Comparison of ENCODE assay signal across 17 cellular contexts in genomic region chr20:63471002-63471718, GRCh38. TPM values are rescaled to one million over a fixed set of nuclear protein-coding genes. Genes with fewer than 3 reads are reported as not detected.
DNase-seq lines count a peak whose midpoint lies in the region; ATAC-seq and TF ChIP-seq lines count a peak whose summit lies in the region.
"Had no signal": no experiment of that assay in that cellular context is flagged by ENCODE, and none has a peak within 500 bp of the region (broad histone marks: within the 10 kb centered on the region; RNA-seq: fewer than 3 reads in every experiment).

No MANE protein-coding gene starts in this region.

- TF ChIP-seq POLR2A in gastroesophageal sphincter (IDR thresholded peaks at IDR 0.05) = no peak

- TF ChIP-seq EP300 in gastroesophageal sphincter (IDR thresholded peaks at IDR 0.05) = no peak

- H3K36me3 ChIP-seq in NT2/D1 (ENCODE audit: insufficient read depth, insufficient read length, low read length) (peaks cover 18% of the 10 kb centered on the region), iPS DF 6.9 (ENCODE audit: control insufficient read depth, insufficient read depth, low read length) (no peaks in the 10 kb centered on the region), gastroesophageal sphincter (no peaks in the 10 kb centered on the region)

- H3K27me3 ChIP-seq in NT2/D1 (ENCODE audit: insufficient read depth, insufficient read length) (peaks cover 32% of the 10 kb centered on the region), iPS DF 6.9 (ENCODE audit: control insufficient read depth, insufficient read depth, low read length) (no peaks in the 10 kb centered on the region), gastroesophageal sphincter (peaks cover 99% of the 10 kb centered on the region)

- no peak for ATAC-seq in HG03097 (IDR thresholded peaks at IDR 0.05; ENCODE audit: low FRiP score, unreplicated experiment)
- ATAC-seq in gastroesophageal sphincter = no peak

- peak; percentile 75 for DNase-seq in DMS 273 (lab: John Stamatoyannopoulos, UW; ENCODE audit: unreplicated experiment)
- DNase-seq in DMS 273 treated with DMSO at 0.1 percent for 48 hours (lab: John Stamatoyannopoulos, UW) = no peak
- DNase-seq in NT2/D1 (ENCODE audit: low read depth, low spot score) = no peak
- no peak for DNase-seq in iPS DF 6.9 (ENCODE audit: low read depth, low spot score)
- no peak for DNase-seq in progenitor cell of endocrine pancreas (ENCODE audit: low spot score, unreplicated experiment)
- DNase-seq in HFFc6 = no peak
- DNase-seq: activated CD4-positive, alpha-beta T cell treated with anti-CD3 and anti-CD28 coated beads for 48 hours; activated naive CD4-positive, alpha-beta T cell treated with anti-CD3 and anti-CD28 coated beads, Interleukin-2, amount 50 U/mL, for 16 hours; CD8-positive, alpha-beta memory T cell; effector CD8-positive, alpha-beta T cell; NCI-H1105; SHP77 had no signal

- H3K27me3 Mint-ChIP-seq in progenitor cell of endocrine pancreas (peaks cover 40% of the 10 kb centered on the region), HFFc6 (ENCODE audit: insufficient read depth) (peaks cover 25% of the 10 kb centered on the region)

- H3K9me3 ChIP-seq in NT2/D1 (ENCODE audit: insufficient read depth, low read length) = no peaks in the 10 kb centered on the region
- no peaks in the 10 kb centered on the region for H3K9me3 ChIP-seq in iPS DF 6.9 (ENCODE audit: control insufficient read depth, insufficient read depth, low read length)
- H3K9me3 ChIP-seq in gastroesophageal sphincter = no peaks in the 10 kb centered on the region

- H3K27ac Mint-ChIP-seq in progenitor cell of endocrine pancreas (no peak overlapping the region), HFFc6 (no peak overlapping the region)
- H3K27ac Mint-ChIP-seq: CD8-positive, alpha-beta memory T cell; natural killer cell treated with Interleukin-12 subunit alpha and Interleukin-12 subunit beta and Interleukin-15 and Interleukin-18, amount 100 ng/mL, for 72 hours had no signal

- TF ChIP-seq CTCF in progenitor cell of endocrine pancreas (IDR thresholded peaks at IDR 0.05; ENCODE audit: unreplicated experiment) = no peak
- no peak for TF ChIP-seq CTCF in HFFc6 (IDR thresholded peaks at IDR 0.05)
- TF ChIP-seq CTCF in gastroesophageal sphincter (IDR thresholded peaks at IDR 0.05) = no peak

- H3K9me3 Mint-ChIP-seq in progenitor cell of endocrine pancreas (ENCODE audit: low read depth) (no peaks in the 10 kb centered on the region), HFFc6 (no peaks in the 10 kb centered on the region)
- H3K9me3 Mint-ChIP-seq: CD8-positive, alpha-beta memory T cell; natural killer cell treated with Interleukin-12 subunit alpha and Interleukin-12 subunit beta and Interleukin-15 and Interleukin-18, amount 100 ng/mL, for 72 hours had no signal

- H3K4me1 Mint-ChIP-seq in progenitor cell of endocrine pancreas (ENCODE audit: low read depth) = no peaks in the 10 kb centered on the region
- no peaks in the 10 kb centered on the region for H3K4me1 Mint-ChIP-seq in HFFc6 (ENCODE audit: low read depth)

- H3K4me1 ChIP-seq in NT2/D1 (ENCODE audit: insufficient read depth, insufficient read length) (peaks cover 51% of the 10 kb centered on the region), iPS DF 6.9 (ENCODE audit: control insufficient read depth, insufficient read depth, low read length) (peaks cover 14% of the 10 kb centered on the region), gastroesophageal sphincter (peaks cover 0 to 14% (median 10%) of the 10 kb centered on the region in 3 donors)

- H3K4me3 ChIP-seq in NT2/D1 (ENCODE audit: insufficient read length, low read depth) (peak overlapping the region; percentile 92), iPS DF 6.9 (ENCODE audit: low read length) (peak overlapping the region; percentile 68), gastroesophageal sphincter (no peak overlapping the region)

- H3K36me3 Mint-ChIP-seq in progenitor cell of endocrine pancreas (ENCODE audit: insufficient read depth) = no peaks in the 10 kb centered on the region
- no peaks in the 10 kb centered on the region for H3K36me3 Mint-ChIP-seq in HFFc6 (ENCODE audit: low read depth)
- H3K36me3 Mint-ChIP-seq: CD8-positive, alpha-beta memory T cell; natural killer cell treated with Interleukin-12 subunit alpha and Interleukin-12 subunit beta and Interleukin-15 and Interleukin-18, amount 100 ng/mL, for 72 hours had no signal

- no CpG with 5 or more reads among the region's 47 CpGs for WGBS in iPS DF 6.9 (ENCODE audit: insufficient coverage, insufficient read length)
- no CpG with 5 or more reads among the region's 47 CpGs for WGBS in gastroesophageal sphincter (ENCODE audit: low coverage in 1 of 2), 2 donors

- H3K9ac ChIP-seq in NT2/D1 (ENCODE audit: insufficient read length, low read depth) = peak overlapping the region; percentile 96

- H3K27ac ChIP-seq in iPS DF 6.9 (ENCODE audit: low read length) (no peak overlapping the region), gastroesophageal sphincter (no peak overlapping the region)
- H3K27ac ChIP-seq: 22Rv1 had no signal

- peak overlapping the region; percentile 58 for H3K4me3 Mint-ChIP-seq in progenitor cell of endocrine pancreas (ENCODE audit: low read depth)
- H3K4me3 Mint-ChIP-seq in HFFc6 = no peak overlapping the region
- H3K4me3 Mint-ChIP-seq: natural killer cell treated with Interleukin-12 subunit alpha and Interleukin-12 subunit beta and Interleukin-15 and Interleukin-18, amount 100 ng/mL, for 72 hours had no signal

RNA-seq across cellular contexts. Expression of gene KCNQ2, which starts 1.3 kb away (rescaled TPM):
- total RNA-seq in progenitor cell of endocrine pancreas (14.6 and 15.6 TPM in 2 replicates), gastroesophageal sphincter (under 1 TPM in 3 of 4 donors, not detected in 1; 0.19 to 0.40 (median 0.40) TPM)
- total RNA-seq in HFFc6 (2021; fragmentation: NEBNext Ultra II Directional; extraction: Animal tissue kit (Norgen Biotek cat#: 25700)) = not detected
- total RNA-seq: CD8-positive, alpha-beta memory T cell; lung microvascular endothelial cell; natural killer cell treated with Interleukin-12 subunit alpha and Interleukin-12 subunit beta and Interleukin-15 and Interleukin-18, amount 100 ng/mL, for 72 hours had no signal

RNA-seq across cellular contexts. Expression of gene EEF1A2, which starts 27.7 kb away (rescaled TPM):
- total RNA-seq in progenitor cell of endocrine pancreas (11.0 and 11.8 TPM in 2 replicates), gastroesophageal sphincter (1 to 10 TPM in 3 of 4 donors, under 1 TPM in 1; 0.47 to 6.5 (median 3.4) TPM)
- 1 to 10 TPM; 1.1 to 7.2 (median 1.7) TPM for total RNA-seq in HFFc6 (2021; fragmentation: NEBNext Ultra II Directional; extraction: Animal tissue kit (Norgen Biotek cat#: 25700))

RNA-seq across cellular contexts. Expression of gene PPDPF, which starts 49.4 kb away (rescaled TPM):
- total RNA-seq in progenitor cell of endocrine pancreas (340 and 374 TPM in 2 replicates), gastroesophageal sphincter (100 to 1,000 TPM; 114 to 256 (median 162) TPM)
- total RNA-seq in HFFc6 (2021; fragmentation: NEBNext Ultra II Directional; extraction: Animal tissue kit (Norgen Biotek cat#: 25700)) = 100 to 1,000 TPM; 388 to 518 (median 443) TPM

Comparison
In these comparisons a context has a peak if more than half of its experiments do, and no peak if none do; other contexts are left out.
1. H3K4me3 ChIP-seq: peak in NT2/D1 (single experiment) and iPS DF 6.9 (single experiment); none in gastroesophageal sphincter (0 of 2).
2. RNA of gene KCNQ2, which starts 1.3 kb away (total RNA-seq): 14.6 to 15.6 TPM in progenitor cell of endocrine pancreas; 0.19 to 0.40 TPM in gastroesophageal sphincter and not detected in HFFc6; every median in the first group is over 10 times any median in the second.